1 cellular context compared by ENCODE assay signal in genomic region chr17:28405632-28406477, GRCh38.
TF ChIP-seq lines count a peak whose summit lies in the region.

SLC46A1 (minus strand) TSS chr17:28406212; CDS start chr17:28406114, 98 bp downstream.

TF ChIP-seq in K562, 482 proteins besides CTCF, POLR2A, EP300 and RAD21 (continued from another document and continues in another):
- TF ChIP-seq ZNF318 (IDR thresholded peaks at IDR 0.05; ENCODE audit: borderline replicate concordance in 1 of 2, low read depth in 1 of 2) (no peak), SNIP1 (IDR thresholded peaks at IDR 0.05; ENCODE audit: low read depth) (no peak), ZZZ3 (IDR thresholded peaks at IDR 0.05) (no peak), POLR2B (IDR thresholded peaks at IDR 0.05; ENCODE audit: low read depth, partially characterized antibody) (no peak), TRIM24 (IDR thresholded peaks at IDR 0.05) (no peak), NRF1 (conservative IDR thresholded peaks at IDR 0.05 in 1 of 2, IDR thresholded peaks at IDR 0.05 in 1 of 2) (peak; percentile 90 to 91), REST (CRISPR knock-in tag; IDR thresholded peaks at IDR 0.05; ENCODE audit: low read depth) (no peak), MTF1 (CRISPR knock-in tag; IDR thresholded peaks at IDR 0.05; ENCODE audit: borderline replicate concordance) (no peak), PYGO2 (tag; IDR thresholded peaks at IDR 0.05) (no peak), BHLHE40 (IDR thresholded peaks at IDR 0.05; ENCODE audit: low read length) (no peak), RAD51 (IDR thresholded peaks at IDR 0.05; ENCODE audit: borderline replicate concordance, low read depth) (no peak), BRD4 (IDR thresholded peaks at IDR 0.05) (no peak), ATF3 (IDR thresholded peaks at IDR 0.05) (no peak), ATF3 (CRISPR knock-in tag; conservative IDR thresholded peaks at IDR 0.05) (no peak), FIP1L1 (IDR thresholded peaks at IDR 0.05; ENCODE audit: low read depth, low read length, poor library complexity, severe bottlenecking) (peak; percentile 26), MCM2 (IDR thresholded peaks at IDR 0.05; ENCODE audit: low read depth) (no peak), SUPT5H (IDR thresholded peaks at IDR 0.05) (peak; percentile 54), ZNF766 (CRISPR knock-in tag; conservative IDR thresholded peaks at IDR 0.05) (no peak), CEBPB (tag; IDR thresholded peaks at IDR 0.05) (no peak), CBX8 (IDR thresholded peaks at IDR 0.05; ENCODE audit: borderline replicate concordance, extremely low read depth, low read depth, low read length, poor library complexity, severe bottlenecking) (no peak), AFF1 (IDR thresholded peaks at IDR 0.05; ENCODE audit: low read depth in 1 of 2, partially characterized antibody in 2 of 2) (no peak), KLF1 (tag; IDR thresholded peaks at IDR 0.05) (no peak), WHSC1 (IDR thresholded peaks at IDR 0.05; ENCODE audit: low read length) (no peak), RBM15 (IDR thresholded peaks at IDR 0.05; ENCODE audit: insufficient read depth, low read length) (no peak), RBM14 (IDR thresholded peaks at IDR 0.05; ENCODE audit: borderline replicate concordance, insufficient read depth, low read depth, low read length) (no peak), ZNF830 (CRISPR knock-in tag; IDR thresholded peaks at IDR 0.05) (no peak), NEUROD1 (IDR thresholded peaks at IDR 0.05; ENCODE audit: borderline replicate concordance, low read depth, low read length, partially characterized antibody) (no peak), C11orf30 (IDR thresholded peaks at IDR 0.05; ENCODE audit: low read depth) (no peak), ZNF512 (tag; IDR thresholded peaks at IDR 0.05) (no peak), CC2D1A (IDR thresholded peaks at IDR 0.05) (no peak), ZNF347 (CRISPR knock-in tag; IDR thresholded peaks at IDR 0.05; ENCODE audit: low read depth) (no peak), ZNF586 (CRISPR knock-in tag; conservative IDR thresholded peaks at IDR 0.05) (no peak), SMARCE1 (IDR thresholded peaks at IDR 0.05) (no peak), NFRKB (IDR thresholded peaks at IDR 0.05; ENCODE audit: low read depth) (no peak), HBP1 (CRISPR knock-in tag; IDR thresholded peaks at IDR 0.05) (no peak), XRCC3 (IDR thresholded peaks at IDR 0.05) (no peak), RBM25 (IDR thresholded peaks at IDR 0.05; ENCODE audit: low read depth, low read length, severe bottlenecking) (no peak), RBM22 (IDR thresholded peaks at IDR 0.05; ENCODE audit: low read depth, low read length, poor library complexity, severe bottlenecking) (no peak), ZNF57 (CRISPR knock-in tag; IDR thresholded peaks at IDR 0.05) (no peak), ZNF146 (CRISPR knock-in tag; IDR thresholded peaks at IDR 0.05; ENCODE audit: unreplicated experiment) (no peak), ETV6 (IDR thresholded peaks at IDR 0.05; ENCODE audit: borderline replicate concordance in 1 of 2, low read depth in 2 of 2, low read length in 1 of 2) (no peak), ETV6 (CRISPR knock-in tag; IDR thresholded peaks at IDR 0.05; ENCODE audit: borderline replicate concordance) (no peak), MNT (conservative IDR thresholded peaks at IDR 0.05) (peak in 1 of 2 experiments; percentile 54; a peak in 2 of 4 replicates), MXI1 (IDR thresholded peaks at IDR 0.05; ENCODE audit: low read depth, low read length) (no peak)
